In the genomic region with DNA sequence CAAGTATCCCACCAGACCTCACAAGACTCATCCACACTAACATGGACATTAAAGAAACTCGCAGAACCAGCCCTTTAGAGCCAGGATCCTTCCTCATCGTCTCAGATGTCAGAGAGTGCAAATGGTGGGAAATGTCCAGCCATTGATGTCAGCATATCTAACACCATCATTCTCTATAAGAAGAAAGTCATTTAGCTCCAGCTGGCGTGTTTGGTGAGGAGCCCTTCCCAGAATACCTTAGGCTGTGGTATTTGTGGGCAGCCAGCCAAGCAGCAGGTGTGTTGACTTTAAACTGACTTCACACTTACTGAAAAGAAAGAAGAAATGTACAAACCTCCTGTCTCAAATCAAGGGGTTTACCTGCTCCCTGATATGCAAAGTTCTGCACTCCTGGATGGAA, we compare ENCODE assay signal across 10 cellular contexts. TPM values are rescaled to one million over a fixed set of nuclear protein-coding genes. Genes with fewer than 3 reads are reported as not detected.
DNase-seq lines count a peak whose midpoint lies in the region; ATAC-seq, FAIRE-seq and TF ChIP-seq lines count a peak whose summit lies in the region.
"Had no signal": no experiment of that assay in that cellular context is flagged by ENCODE, and none has a peak within 500 bp of the region (broad histone marks: within the 10 kb centered on the region; RNA-seq: fewer than 3 reads in every experiment).

No MANE protein-coding gene starts in this region.

- H3K4me3 ChIP-seq in bronchial epithelial cell (ENCODE audit: low read depth, low read length), result no peak overlapping the region

- CTCF ChIA-PET in activated B cell treated with CpG ODN at 0.5 μM for 24 hours (lab: Charles Lee), result no interaction called here
- CTCF ChIA-PET in GM10248 (lab: Yijun Ruan, JAX), result no interaction called here

- FAIRE-seq in bronchial epithelial cell (lab: Jason Lieb, UNC), result no peak

- peak overlapping the region; percentile 26 for H3K27ac Mint-ChIP-seq in activated B cell treated with CpG ODN at 0.5 μM for 24 hours

- ATAC-seq in activated B cell treated with CpG ODN at 0.5 μM for 24 hours (ENCODE audit: low read depth) (no peak), HG03095 (IDR thresholded peaks at IDR 0.05; ENCODE audit: unreplicated experiment) (no peak), HG02763 (IDR thresholded peaks at IDR 0.05; ENCODE audit: unreplicated experiment) (no peak)

- no peaks in the 10 kb centered on the region for H3K27me3 Mint-ChIP-seq in activated B cell treated with CpG ODN at 0.5 μM for 24 hours

- H3K4me3 Mint-ChIP-seq in activated B cell treated with CpG ODN at 0.5 μM for 24 hours, result no peak overlapping the region
- H3K4me3 Mint-ChIP-seq: nephron had no signal

- no peak overlapping the region for H3K27ac ChIP-seq in substantia nigra (ENCODE audit: low read depth, low read length, poor library complexity, severe bottlenecking)

- H3K36me3 Mint-ChIP-seq in activated B cell treated with CpG ODN at 0.5 μM for 24 hours (ENCODE audit: low read depth), result peaks cover 85% of the 10 kb centered on the region

- peaks cover 8% of the 10 kb centered on the region for H3K36me3 ChIP-seq in bronchial epithelial cell (ENCODE audit: control insufficient read depth, insufficient read depth, low read length)

- H3K4me1 Mint-ChIP-seq in activated B cell treated with CpG ODN at 0.5 μM for 24 hours, result peaks cover 30% of the 10 kb centered on the region

- TF ChIP-seq CTCF in activated B cell treated with CpG ODN at 0.5 μM for 24 hours (IDR thresholded peaks at IDR 0.05) (no peak), bronchial epithelial cell (IDR thresholded peaks at IDR 0.05; ENCODE audit: insufficient read depth, low read length, severe bottlenecking) (no peak), GM10248 (IDR thresholded peaks at IDR 0.05; ENCODE audit: control extremely low read depth, extremely low read depth, low read depth, missing control alignments) (no peak)

- DNase-seq in NCI-H146 (lab: John Stamatoyannopoulos, UW) (peak; percentile 62), activated B cell treated with CpG ODN at 0.5 μM for 24 hours (no peak), bronchial epithelial cell (ENCODE audit: low read depth) (peak; percentile 76), GM10248 (ENCODE audit: extremely low spot score) (no peak), substantia nigra (lab: John Stamatoyannopoulos, UW) (no peak)
- peak; percentile 35 to 36 for DNase-seq in stimulated activated CD4-positive, alpha-beta T cell treated with anti-CD3 and anti-CD28 coated beads, Interleukin-2, amount 100 ng/mL, for 48 hours

- no peaks in the 10 kb centered on the region for H3K9me3 Mint-ChIP-seq in activated B cell treated with CpG ODN at 0.5 μM for 24 hours
- H3K9me3 Mint-ChIP-seq: nephron had no signal

- no peaks in the 10 kb centered on the region for H3K27me3 ChIP-seq in bronchial epithelial cell (ENCODE audit: control insufficient read depth, insufficient read depth, low read length)

- POLR2A ChIA-PET in activated B cell treated with CpG ODN at 0.5 μM for 24 hours (lab: Charles Lee) (no interaction called here), GM10248 (lab: Yijun Ruan, JAX) (no interaction called here)

- intact Hi-C loops in activated B cell treated with CpG ODN at 0.5 μM for 24 hours (cut with micrococcal nuclease), result no loop called here

RNA-seq across cellular contexts. Expression of gene FYCO1, which starts 17.3 kb away (rescaled TPM):
- 10.6 and 14.9 TPM in 2 replicates for total RNA-seq in activated B cell treated with CpG ODN at 0.5 μM for 24 hours
- total RNA-seq in bronchial epithelial cell, result 7.9 and 18.1 TPM in 2 replicates

RNA-seq across cellular contexts. Expression of gene CXCR6, which starts 35.1 kb away (rescaled TPM):
- not detected in 2 replicates for total RNA-seq in activated B cell treated with CpG ODN at 0.5 μM for 24 hours
- not detected in 2 replicates for total RNA-seq in bronchial epithelial cell
- total RNA-seq: Daoy had no signal

RNA-seq across cellular contexts. Expression of gene XCR1, which starts 48.9 kb away (rescaled TPM):
- total RNA-seq in activated B cell treated with CpG ODN at 0.5 μM for 24 hours (not detected in 2 replicates), bronchial epithelial cell (under 0.01 TPM in 1 of 2 replicates, not detected in the other)
- total RNA-seq: Daoy had no signal

Comparison
In these comparisons a context has a peak if more than half of its experiments do, and no peak if none do; other contexts are left out.
1. DNase-seq: peak in NCI-H146 (single experiment), bronchial epithelial cell (single experiment) and stimulated activated CD4-positive, alpha-beta T cell treated with anti-CD3 and anti-CD28 coated beads, Interleukin-2, amount 100 ng/mL, for 48 hours (2 of 2); none in activated B cell treated with CpG ODN at 0.5 μM for 24 hours (single experiment), GM10248 (single experiment) and substantia nigra (0 of 49).